26 cellular contexts compared by ENCODE assay signal in genomic region chr1:94982403-94982802, GRCh38. TPM values are rescaled to one million over a fixed set of nuclear protein-coding genes. Genes with fewer than 3 reads are reported as not detected.
A peak's percentile ranks its signal among the peaks of the same experiment; 100 is the strongest.
DNase-seq lines count a peak whose midpoint lies in the region; ATAC-seq and TF ChIP-seq lines count a peak whose summit lies in the region.
"Had no signal": no experiment of that assay in that cellular context is flagged by ENCODE, and none has a peak within 500 bp of the region (broad histone marks: within the 10 kb centered on the region; RNA-seq: fewer than 3 reads in every experiment).

No MANE protein-coding gene starts in this region.

- H3K36me3 Mint-ChIP-seq in mesothelial cell of epicardium (no peaks in the 10 kb centered on the region), type B pancreatic cell (no peaks in the 10 kb centered on the region), CD14-positive monocyte (peaks cover 5 to 8% of the 10 kb centered on the region in 2 donors)
- H3K36me3 Mint-ChIP-seq: naive B cell; stimulated activated naive B cell treated with anti-CD40 and anti-IgM and Interleukin-4, amounts not matched to agents 10 μg/mL and 1 μg/mL and 100 μg/mL, for 72 hours had no signal

- H3K27ac ChIP-seq in heart right ventricle = peak overlapping the region in 7 of 10 donors; percentile 29 to 80 (median 59)

- H3K27ac Mint-ChIP-seq in mesothelial cell of epicardium = peak overlapping the region; percentile 16
- peak overlapping the region; percentile 55 for H3K27ac Mint-ChIP-seq in type B pancreatic cell
- no peak overlapping the region for H3K27ac Mint-ChIP-seq in CD14-positive monocyte
- H3K27ac Mint-ChIP-seq: activated T-cell treated with anti-CD3 and anti-CD28 coated beads, Interleukin-2, amount 50 U/mL, for 24 hours; CD8-positive, alpha-beta memory T cell; GM23338; progenitor cell of endocrine pancreas; stimulated activated naive B cell treated with anti-CD40 and anti-IgM and Interleukin-4, amounts not matched to agents 10 μg/mL and 1 μg/mL and 100 μg/mL, for 72 hours had no signal

- H3K9me3 Mint-ChIP-seq in mesothelial cell of epicardium = no peaks in the 10 kb centered on the region
- H3K9me3 Mint-ChIP-seq in type B pancreatic cell = no peaks in the 10 kb centered on the region
- H3K9me3 Mint-ChIP-seq in CD14-positive monocyte = peaks cover 0 to 6% (median 0%) of the 10 kb centered on the region in 7 donors
- H3K9me3 Mint-ChIP-seq: activated T-cell treated with anti-CD3 and anti-CD28 coated beads, Interleukin-2, amount 50 U/mL, for 24 hours; CD8-positive, alpha-beta memory T cell; central memory CD8-positive, alpha-beta T cell; GM23338; naive B cell; stimulated activated naive B cell treated with anti-CD40 and anti-IgM and Interleukin-4, amounts not matched to agents 10 μg/mL and 1 μg/mL and 100 μg/mL, for 72 hours had no signal

- intact Hi-C loops in heart right ventricle (cut with DNase I) (loop anchor here in 2 of 10 donors (2.0 to 5.0 kb wide), 2 partner anchors 55 to 56 kb away; partner anchors contain the start of gene CNN3 (in 2 of the 2)), left ventricle myocardium superior (cut with micrococcal nuclease) (no loop called here), CD14-positive monocyte (cut with micrococcal nuclease) (no loop called here)

- H3K4me1 Mint-ChIP-seq in mesothelial cell of epicardium (peaks cover 52% of the 10 kb centered on the region), type B pancreatic cell (ENCODE audit: unreplicated experiment) (peaks cover 40% of the 10 kb centered on the region), CD14-positive monocyte (no peaks in the 10 kb centered on the region)
- H3K4me1 Mint-ChIP-seq: central memory CD8-positive, alpha-beta T cell; GM23338 had no signal

- H3K27me3 Mint-ChIP-seq in mesothelial cell of epicardium (ENCODE audit: low read depth) = no peaks in the 10 kb centered on the region
- H3K27me3 Mint-ChIP-seq in type B pancreatic cell = no peaks in the 10 kb centered on the region
- no peaks in the 10 kb centered on the region for H3K27me3 Mint-ChIP-seq in CD14-positive monocyte (ENCODE audit: low read depth in 3 of 3)
- H3K27me3 Mint-ChIP-seq: activated T-cell treated with anti-CD3 and anti-CD28 coated beads, Interleukin-2, amount 50 U/mL, for 24 hours; CD8-positive, alpha-beta memory T cell; central memory CD8-positive, alpha-beta T cell; naive B cell; progenitor cell of endocrine pancreas; stimulated activated naive B cell treated with anti-CD40 and anti-IgM and Interleukin-4, amounts not matched to agents 10 μg/mL and 1 μg/mL and 100 μg/mL, for 72 hours had no signal

- DNase-seq in heart right ventricle (no peak), left ventricle myocardium superior (no peak), dermis blood vessel endothelial cell (peak; percentile 65), mesothelial cell of epicardium (ENCODE audit: low spot score in 2 of 2, unreplicated experiment in 2 of 2) (no peak), type B pancreatic cell (ENCODE audit: extremely low spot score, unreplicated experiment) (no peak), HUDEP-2 (lab: John Stamatoyannopoulos, UW; ENCODE audit: unreplicated experiment in 76 of 76) (no peak), CD14-positive monocyte (ENCODE audit: low spot score) (no peak)
- no peak for DNase-seq in activated T-cell treated with anti-CD3 and anti-CD28 coated beads, Interleukin-2, amount 50 U/mL, for 48 hours
- DNase-seq: activated CD4-positive, CD25-positive, alpha-beta regulatory T cell; activated gamma-delta T cell treated with Interleukin-2 at 50 U/mL for 16 hours; activated T-cell treated with anti-CD3 and anti-CD28 coated beads, Interleukin-2, amount 50 U/mL, for 24 hours; AML-193; CD8-positive, alpha-beta memory T cell; hypothalamus; naive B cell; NCI-H146; NCI-H2107; NCI-H345; Peyer's patch; right lobe of liver; stimulated activated CD4-positive, alpha-beta T cell treated with anti-CD3 and anti-CD28 coated beads, Interleukin-15, amount 100 ng/mL, for 24 hours; stimulated activated naive B cell treated with anti-CD40 and anti-IgM and Interleukin-4, amounts not matched to agents 10 μg/mL and 1 μg/mL and 100 μg/mL, for 72 hours had no signal

- H3K4me3 ChIP-seq in heart right ventricle = peak overlapping the region in 1 of 10 donors; percentile 10
- H3K4me3 ChIP-seq: GM23338, Peyer's patch, right lobe of liver, SJSA1 had no signal

- H3K4me3 Mint-ChIP-seq in mesothelial cell of epicardium (no peak overlapping the region), type B pancreatic cell (no peak overlapping the region), CD14-positive monocyte (no peak overlapping the region)
- H3K4me3 Mint-ChIP-seq: activated T-cell treated with anti-CD3 and anti-CD28 coated beads, Interleukin-2, amount 50 U/mL, for 24 hours; CD8-positive, alpha-beta memory T cell; central memory CD8-positive, alpha-beta T cell; GM23338; stimulated activated naive B cell treated with anti-CD40 and anti-IgM and Interleukin-4, amounts not matched to agents 10 μg/mL and 1 μg/mL and 100 μg/mL, for 72 hours had no signal

- H3K9me3 ChIP-seq in heart right ventricle = no peaks in the 10 kb centered on the region
- H3K9me3 ChIP-seq: Peyer's patch, right lobe of liver, SJSA1 had no signal

- ATAC-seq in heart right ventricle (peak in 3 of 8 donors; percentile 35 to 55 (median 38)), left ventricle myocardium superior (no peak)
- ATAC-seq: GM23338; stimulated activated naive B cell treated with anti-CD40 and anti-IgM and Interleukin-4, amounts not matched to agents 10 μg/mL and 1 μg/mL and 100 μg/mL, for 72 hours had no signal

- no peaks in the 10 kb centered on the region for H3K27me3 ChIP-seq in heart right ventricle
- H3K27me3 ChIP-seq: Peyer's patch, right lobe of liver, SJSA1 had no signal

- peaks cover 6 to 57% (median 30%) of the 10 kb centered on the region in 9 donors for H3K4me1 ChIP-seq in heart right ventricle
- H3K4me1 ChIP-seq: right lobe of liver had no signal

- TF ChIP-seq CTCF in heart right ventricle (IDR thresholded peaks at IDR 0.05) = no peak
- TF ChIP-seq CTCF in mesothelial cell of epicardium (IDR thresholded peaks at IDR 0.05; ENCODE audit: unreplicated experiment) = no peak
- no peak for TF ChIP-seq CTCF in type B pancreatic cell (conservative IDR thresholded peaks at IDR 0.05)
- no peak for TF ChIP-seq CTCF in CD14-positive monocyte (IDR thresholded peaks at IDR 0.05)

- WGBS in heart right ventricle, 2 donors = 72 to 80% methylated on average over 2 of the region's 2 CpGs

- no peaks in the 10 kb centered on the region for H3K36me3 ChIP-seq in heart right ventricle
- H3K36me3 ChIP-seq: Peyer's patch, right lobe of liver, SJSA1 had no signal

RNA-seq across cellular contexts. Expression of gene CNN3, which starts 55.5 kb away (rescaled TPM):
- total RNA-seq in heart right ventricle = 100 to 1,000 TPM in 2 of 10 donors, 10 to 100 TPM in 8; 45.8 to 108 (median 67.2) TPM
- 10 to 100 TPM; 28.0 to 58.3 TPM for polyA plus RNA-seq in heart right ventricle
- total RNA-seq in left ventricle myocardium superior = 51.8 TPM
- 578 and 589 TPM in 2 replicates for total RNA-seq in dermis blood vessel endothelial cell
- 241 to 260 TPM (median 247 TPM) in 3 replicates for total RNA-seq in mesothelial cell of epicardium
- total RNA-seq in type B pancreatic cell (ENCODE audit: low replicate concordance) = 152 and 258 TPM in 2 replicates
- under 1 TPM; 0.08 TPM for polyA plus RNA-seq in CD14-positive monocyte

Comparison
In these comparisons a context has a peak if more than half of its experiments do, and no peak if none do; other contexts are left out.
1. H3K27ac Mint-ChIP-seq: peak in mesothelial cell of epicardium (single experiment) and type B pancreatic cell (single experiment); none in CD14-positive monocyte (0 of 7).